8 cellular contexts compared by ENCODE assay signal in genomic region chr16:67185003-67185865, GRCh38. TPM values are rescaled to one million over a fixed set of nuclear protein-coding genes. Genes with fewer than 3 reads are reported as not detected.
A peak's percentile ranks its signal among the peaks of the same experiment; 100 is the strongest.
DNase-seq lines count a peak whose midpoint lies in the region; ATAC-seq and TF ChIP-seq lines count a peak whose summit lies in the region.

No MANE protein-coding gene starts in this region.

- peak overlapping the region; percentile 69 for H3K27ac Mint-ChIP-seq in activated CD4-positive, alpha-beta T cell treated with anti-CD3 and anti-CD28 coated beads, Interleukin-2, amount 10 ng/mL, durations not matched to agents 7 days and 5 days
- H3K27ac Mint-ChIP-seq in dendritic cell treated with granulocyte-macrophage colony-stimulating factor and Interleukin-4, amounts not matched to agents 40 ng/mL and 50 ng/mL, for 4 days: peak overlapping the region; percentile 18

- H3K36me3 ChIP-seq in liver (ENCODE audit: control insufficient read depth in 4 of 4, insufficient read depth in 3 of 4, low read depth in 1 of 4, low read length in 3 of 4): no peaks in the 10 kb centered on the region

- peaks cover 7% of the 10 kb centered on the region for H3K27me3 Mint-ChIP-seq in activated CD4-positive, alpha-beta T cell treated with anti-CD3 and anti-CD28 coated beads, Interleukin-2, amount 10 ng/mL, durations not matched to agents 7 days and 5 days
- peaks cover 24% of the 10 kb centered on the region for H3K27me3 Mint-ChIP-seq in dendritic cell treated with granulocyte-macrophage colony-stimulating factor and Interleukin-4, amounts not matched to agents 40 ng/mL and 50 ng/mL, for 4 days

- H3K4me1 ChIP-seq in liver (ENCODE audit: control insufficient read depth in 4 of 4, insufficient read depth in 4 of 4, low read length in 3 of 4): peaks cover 8 to 28% (median 19%) of the 10 kb centered on the region in 4 donors

- peak; percentile 78 to 92 for TF ChIP-seq RAD21 in liver (IDR thresholded peaks at IDR 0.05)

- intact Hi-C loops in dendritic cell treated with granulocyte-macrophage colony-stimulating factor and Interleukin-4, amounts not matched to agents 40 ng/mL and 50 ng/mL, for 4 days (cut with micrococcal nuclease): loop anchor here (1.0 to 5.0 kb wide), 3 partner anchors 42 to 238 kb away; partner anchors contain the start of gene TMEM208

- peak overlapping the region in 1 of 3 donors; percentile 12 for H3K4me3 ChIP-seq in liver (ENCODE audit: low read depth in 1 of 3, low read length in 3 of 3)

- 18% methylated on average over 52 of the region's 52 CpGs for WGBS in liver

- H3K36me3 Mint-ChIP-seq in activated CD4-positive, alpha-beta T cell treated with anti-CD3 and anti-CD28 coated beads, Interleukin-2, amount 10 ng/mL, durations not matched to agents 7 days and 5 days (ENCODE audit: low read depth): no peaks in the 10 kb centered on the region
- no peaks in the 10 kb centered on the region for H3K36me3 Mint-ChIP-seq in dendritic cell treated with granulocyte-macrophage colony-stimulating factor and Interleukin-4, amounts not matched to agents 40 ng/mL and 50 ng/mL, for 4 days (ENCODE audit: low read depth)

- no peaks in the 10 kb centered on the region for H3K27me3 ChIP-seq in liver (ENCODE audit: control insufficient read depth in 4 of 4, insufficient read depth in 4 of 4, low read length in 3 of 4)

- ATAC-seq in GM18519 (IDR thresholded peaks at IDR 0.05; ENCODE audit: low FRiP score, unreplicated experiment): no peak

- peak overlapping the region; percentile 79 for H3K4me3 Mint-ChIP-seq in activated CD4-positive, alpha-beta T cell treated with anti-CD3 and anti-CD28 coated beads, Interleukin-2, amount 10 ng/mL, durations not matched to agents 7 days and 5 days
- no peak overlapping the region for H3K4me3 Mint-ChIP-seq in dendritic cell treated with granulocyte-macrophage colony-stimulating factor and Interleukin-4, amounts not matched to agents 40 ng/mL and 50 ng/mL, for 4 days

- H3K4me1 Mint-ChIP-seq in activated CD4-positive, alpha-beta T cell treated with anti-CD3 and anti-CD28 coated beads, Interleukin-2, amount 10 ng/mL, durations not matched to agents 7 days and 5 days: peaks cover 16% of the 10 kb centered on the region
- H3K4me1 Mint-ChIP-seq in dendritic cell treated with granulocyte-macrophage colony-stimulating factor and Interleukin-4, amounts not matched to agents 40 ng/mL and 50 ng/mL, for 4 days (ENCODE audit: low read depth): peaks cover 13% of the 10 kb centered on the region

- CTCF ChIA-PET in activated CD4-positive, alpha-beta T cell treated with anti-CD3 and anti-CD28 coated beads, Interleukin-2, amount 10 ng/mL, durations not matched to agents 7 days and 5 days (lab: Charles Lee): interaction anchor here (0.6 to 5.7 kb wide), 32 partner anchors 9 to 313 kb away, joined by 3 to 30 read pairs (median 4); partner anchors contain the start of genes LRRC36, NOL3 and TMEM208

- H3K9me3 ChIP-seq in liver (ENCODE audit: control insufficient read depth in 4 of 4, low read length in 3 of 4): no peaks in the 10 kb centered on the region

- H3K9ac ChIP-seq in liver (ENCODE audit: low read depth in 1 of 2, low read length in 2 of 2): no peak overlapping the region

- H3K9me3 Mint-ChIP-seq in activated CD4-positive, alpha-beta T cell treated with anti-CD3 and anti-CD28 coated beads, Interleukin-2, amount 10 ng/mL, durations not matched to agents 7 days and 5 days: no peaks in the 10 kb centered on the region
- no peaks in the 10 kb centered on the region for H3K9me3 Mint-ChIP-seq in dendritic cell treated with granulocyte-macrophage colony-stimulating factor and Interleukin-4, amounts not matched to agents 40 ng/mL and 50 ng/mL, for 4 days

- POLR2A ChIA-PET in activated CD4-positive, alpha-beta T cell treated with anti-CD3 and anti-CD28 coated beads, Interleukin-2, amount 10 ng/mL, durations not matched to agents 7 days and 5 days (lab: Charles Lee): no interaction called here

- peak; percentile 76 for DNase-seq in AG09319 (ENCODE audit: extremely low read depth, low read depth)
- DNase-seq in GM20000 (ENCODE audit: low spot score): peak; percentile 87
- peak; percentile 50 for DNase-seq in NCI-H345 treated with DMSO at 0.1 percent for 48 hours (lab: John Stamatoyannopoulos, UW; ENCODE audit: unreplicated experiment)
- peak; percentile 85 for DNase-seq in activated CD4-positive, alpha-beta T cell treated with anti-CD3 and anti-CD28 coated beads, Interleukin-2, amount 10 ng/mL, durations not matched to agents 7 days and 5 days
- DNase-seq in stimulated activated CD4-positive, alpha-beta T cell treated with anti-CD3 and anti-CD28 coated beads, Interleukin-2, amount 100 ng/mL, for 48 hours: peak; percentile 88 to 89

- H3K27ac ChIP-seq in liver (ENCODE audit: low read depth in 1 of 2, low read length in 2 of 2): no peak overlapping the region

- TF ChIP-seq CTCF in AG09319 (IDR thresholded peaks at IDR 0.05; ENCODE audit: low read depth, low read length): peak; percentile 85
- peak; percentile 78 for TF ChIP-seq CTCF in GM20000 (IDR thresholded peaks at IDR 0.05; ENCODE audit: extremely low read depth, missing control alignments)
- peak; percentile 69 for TF ChIP-seq CTCF in liver (IDR thresholded peaks at IDR 0.05; ENCODE audit: low read depth, low read length, missing input control)

TF ChIP-seq in liver, 16 proteins besides CTCF, POLR2A, EP300 and RAD21 (continues in another document):
- no peak for TF ChIP-seq JUND (IDR thresholded peaks at IDR 0.05)
- peak in 1 of 2 donors; percentile 26 for TF ChIP-seq RXRA (IDR thresholded peaks at IDR 0.05)
- TF ChIP-seq HNF4A (conservative IDR thresholded peaks at IDR 0.05): no peak
- TF ChIP-seq FOXA2 (IDR thresholded peaks at IDR 0.05): no peak
- TF ChIP-seq GABPA (IDR thresholded peaks at IDR 0.05 in 1 of 2, conservative IDR thresholded peaks at IDR 0.05 in 1 of 2): no peak
- TF ChIP-seq TAF1 (conservative IDR thresholded peaks at IDR 0.05): no peak
- TF ChIP-seq NR2F2 (IDR thresholded peaks at IDR 0.05): no peak
- no peak for TF ChIP-seq HNF4G (IDR thresholded peaks at IDR 0.05)
- no peak for TF ChIP-seq EGR1 (IDR thresholded peaks at IDR 0.05; ENCODE audit: low read depth in 2 of 2)
- TF ChIP-seq REST (IDR thresholded peaks at IDR 0.05): peak; percentile 97
- TF ChIP-seq SP1 (IDR thresholded peaks at IDR 0.05): peak; percentile 27
- no peak for TF ChIP-seq FOXA1 (IDR thresholded peaks at IDR 0.05)

RNA-seq across cellular contexts. Expression of gene MATCAP1, which starts 1.5 kb away (rescaled TPM):
- 10 to 100 TPM; 47.5 to 51.4 TPM for total RNA-seq in activated CD4-positive, alpha-beta T cell treated with anti-CD3 and anti-CD28 coated beads, Interleukin-2, amount 10 ng/mL, durations not matched to agents 7 days and 5 days
- total RNA-seq in liver: 1 to 10 TPM; 2.7 to 4.8 TPM
- polyA plus RNA-seq in liver: 1 to 10 TPM; 1.5 to 3.8 TPM

RNA-seq across cellular contexts. Expression of gene EXOC3L1, which starts 4.7 kb away (rescaled TPM):
- not detected for total RNA-seq in activated CD4-positive, alpha-beta T cell treated with anti-CD3 and anti-CD28 coated beads, Interleukin-2, amount 10 ng/mL, durations not matched to agents 7 days and 5 days
- 1 to 10 TPM; 2.2 to 3.3 TPM for total RNA-seq in liver
- polyA plus RNA-seq in liver: 1 to 10 TPM; 1.1 to 3.7 TPM

RNA-seq across cellular contexts. Expression of gene E2F4, which starts 6.7 kb away (rescaled TPM):
- 100 to 1,000 TPM; 114 to 120 TPM for total RNA-seq in activated CD4-positive, alpha-beta T cell treated with anti-CD3 and anti-CD28 coated beads, Interleukin-2, amount 10 ng/mL, durations not matched to agents 7 days and 5 days
- 100 to 1,000 TPM in 1 of 2 donors, 10 to 100 TPM in 1; 39.2 to 107 TPM for total RNA-seq in liver
- 10 to 100 TPM; 18.1 to 20.7 TPM for polyA plus RNA-seq in liver

RNA-seq across cellular contexts. Expression of gene ELMO3, which starts 13.7 kb away (rescaled TPM):
- total RNA-seq in activated CD4-positive, alpha-beta T cell treated with anti-CD3 and anti-CD28 coated beads, Interleukin-2, amount 10 ng/mL, durations not matched to agents 7 days and 5 days: 1 to 10 TPM; 6.2 to 6.3 TPM
- total RNA-seq in liver: 1 to 10 TPM; 3.8 TPM
- 1 to 10 TPM; 1.7 to 2.5 TPM for polyA plus RNA-seq in liver

RNA-seq across cellular contexts. Expression of gene NOL3, which starts 14.9 kb away (rescaled TPM):
- total RNA-seq in activated CD4-positive, alpha-beta T cell treated with anti-CD3 and anti-CD28 coated beads, Interleukin-2, amount 10 ng/mL, durations not matched to agents 7 days and 5 days: 10 to 100 TPM in 1 of 2 experiments, 1 to 10 TPM in 1; 8.9 to 13.3 TPM
- total RNA-seq in liver: 1 to 10 TPM; 3.0 to 9.9 TPM
- polyA plus RNA-seq in liver: 10 to 100 TPM; 11.4 to 18.0 TPM

Comparison
In these comparisons a context has a peak if more than half of its experiments do, and no peak if none do; other contexts are left out.
1. RNA of gene MATCAP1, which starts 1.5 kb away (total RNA-seq): 47.5 to 51.4 TPM in activated CD4-positive, alpha-beta T cell treated with anti-CD3 and anti-CD28 coated beads, Interleukin-2, amount 10 ng/mL, durations not matched to agents 7 days and 5 days; 2.7 to 4.8 TPM in liver; every median in the first group is over 4 times any median in the second.
2. Peak in every context shown above with its lines, with median percentiles within 50 percentile points of each other: DNase-seq and CTCF ChIP-seq.